8 cellular contexts compared by ENCODE assay signal in genomic region chr2:25587361-25587760, GRCh38.
A peak's percentile ranks its signal among the peaks of the same experiment; 100 is the strongest.
DNase-seq lines count a peak whose midpoint lies in the region; ATAC-seq and TF ChIP-seq lines count a peak whose summit lies in the region.

No MANE protein-coding gene starts in this region.

- WGBS in ovary, 3 donors, result 72 to 79% (median 72%) methylated on average over 4 of the region's 4 CpGs

- TF ChIP-seq CTCF in ovary (IDR thresholded peaks at IDR 0.05), result no peak

- H3K27me3 ChIP-seq in ovary, result no peaks in the 10 kb centered on the region

- H3K4me1 ChIP-seq in ovary (ENCODE audit: insufficient read depth), result peaks cover 4% of the 10 kb centered on the region

- DNase-seq in activated naive CD4-positive, alpha-beta T cell treated with anti-CD3 and anti-CD28 coated beads, Interleukin-2, amount 50 U/mL, for 72 hours (ENCODE audit: low spot score in 2 of 2), result peak in 1 of 2 donors; percentile 27
- DNase-seq in activated naive CD4-positive, alpha-beta T cell (lab: John Stamatoyannopoulos, UW), result no peak
- DNase-seq in RPMI7951 (ENCODE audit: low read depth) (peak; percentile 49), fibroblast of peridontal ligament (ENCODE audit: extremely low read depth) (peak; percentile 32), ovary (no peak), 8988T (no peak), left ventricle myocardium superior (no peak)

- H3K27ac Mint-ChIP-seq in activated naive CD4-positive, alpha-beta T cell treated with anti-CD3 and anti-CD28 coated beads, Interleukin-2, amount 50 U/mL, for 72 hours, result peak overlapping the region; percentile 3 to 19

- H3K27ac ChIP-seq in temporal lobe (ENCODE audit: low read depth, low read length), result peak overlapping the region; percentile 94
- no peak overlapping the region for H3K27ac ChIP-seq in ovary

- no peak for TF ChIP-seq POLR2A in ovary (IDR thresholded peaks at IDR 0.05)

- H3K9me3 Mint-ChIP-seq in activated naive CD4-positive, alpha-beta T cell treated with anti-CD3 and anti-CD28 coated beads, Interleukin-2, amount 50 U/mL, for 72 hours, result no peaks in the 10 kb centered on the region

- no peak overlapping the region for H3K4me3 ChIP-seq in ovary

- intact Hi-C loops in ovary (cut with DNase I), result no loop called here
- intact Hi-C loops in left ventricle myocardium superior (cut with micrococcal nuclease), result no loop called here

- no peaks in the 10 kb centered on the region for H3K36me3 ChIP-seq in ovary

- H3K9me3 ChIP-seq in ovary, result no peaks in the 10 kb centered on the region

- no peaks in the 10 kb centered on the region for H3K36me3 Mint-ChIP-seq in activated naive CD4-positive, alpha-beta T cell treated with anti-CD3 and anti-CD28 coated beads, Interleukin-2, amount 50 U/mL, for 72 hours

- TF ChIP-seq EP300 in ovary (IDR thresholded peaks at IDR 0.05), result no peak

- peak; percentile 67 to 77 for ATAC-seq in activated naive CD4-positive, alpha-beta T cell treated with anti-CD3 and anti-CD28 coated beads, Interleukin-2, amount 50 U/mL, for 72 hours
- ATAC-seq in left ventricle myocardium superior, result no peak

Comparison
In these comparisons a context has a peak if more than half of its experiments do, and no peak if none do; other contexts are left out.
1. DNase-seq: peak in RPMI7951 (single experiment) and fibroblast of peridontal ligament (single experiment); none in activated naive CD4-positive, alpha-beta T cell (0 of 4), ovary (0 of 5), 8988T (single experiment) and left ventricle myocardium superior (single experiment).